Comparison of ENCODE assay signal across 37 cellular contexts in genomic region chr6:165568326-165568725, GRCh38.
"Had no signal": no experiment of that assay in that cellular context is flagged by ENCODE, and none has a peak within 500 bp of the region (broad histone marks: within the 10 kb centered on the region; RNA-seq: fewer than 3 reads in every experiment).

No MANE protein-coding gene starts in this region.

- DNase-seq: activated CD4-positive, alpha-beta memory T cell treated with anti-CD3 and anti-CD28 coated beads, Interleukin-2, amount 10 ng/mL, durations not matched to agents 7 days and 5 days; activated CD4-positive, alpha-beta T cell treated with anti-CD3 and anti-CD28 coated beads for 1 hour; activated CD4-positive, alpha-beta T cell treated with anti-CD3 and anti-CD28 coated beads for 48 hours; activated CD4-positive, CD25-positive, alpha-beta regulatory T cell; activated CD8-positive, alpha-beta memory T cell treated with anti-CD3 and anti-CD28 coated beads for 24 hours; activated CD8-positive, alpha-beta memory T cell treated with anti-CD3 and anti-CD28 coated beads, Interleukin-2, amount 10 ng/mL, durations not matched to agents 7 days and 5 days; activated CD8-positive, alpha-beta memory T cell treated with anti-CD3 and anti-CD28 coated beads, Interleukin-2, amount 50 U/mL, for 48 hours; activated effector memory CD4-positive, alpha-beta T cell treated with Interleukin-2 at 50 U/mL for 16 hours; activated naive CD4-positive, alpha-beta T cell; activated naive CD4-positive, alpha-beta T cell treated with anti-CD3 and anti-CD28 coated beads, Interleukin-2, amount 50 U/mL, for 16 hours; activated naive CD8-positive, alpha-beta T cell treated with anti-CD3 and anti-CD28 coated beads for 36 hours; activated T-cell treated with anti-CD3 and anti-CD28 coated beads, Interleukin-2, amount 50 U/mL, for 48 hours; amniotic stem cell; aorta; brain microvascular endothelial cell; central memory CD4-positive, alpha-beta T cell; Kasumi-1; KBM-7; MG63; NCI-H1048; NCI-H1105 treated with DMSO at 0.1 percent for 48 hours; NCI-H1436; NCI-H1694; NCI-H1930; NCI-H2081 treated with DMSO at 0.1 percent for 48 hours; NCI-H345; NCI-H524 treated with DMSO at 0.1 percent for 48 hours; NCI-H748 treated with DMSO at 0.1 percent for 48 hours; NK-92 treated with Interleukin-12 subunit alpha and Interleukin-12 subunit beta, amount 100 ng/mL, for 24 hours; PC-3; SHP77; SJCRH30; T-cell; T-helper 17 cell; T-helper 9 cell; WERI-Rb-1 had no signal

- H3K27ac Mint-ChIP-seq: activated CD4-positive, alpha-beta memory T cell treated with anti-CD3 and anti-CD28 coated beads, Interleukin-2, amount 10 ng/mL, durations not matched to agents 7 days and 5 days; activated CD8-positive, alpha-beta memory T cell treated with anti-CD3 and anti-CD28 coated beads, Interleukin-2, amount 10 ng/mL, durations not matched to agents 7 days and 5 days; activated naive CD8-positive, alpha-beta T cell treated with anti-CD3 and anti-CD28 coated beads for 36 hours; T-cell; T-helper 17 cell had no signal

- H3K36me3 Mint-ChIP-seq: activated CD8-positive, alpha-beta memory T cell treated with anti-CD3 and anti-CD28 coated beads, Interleukin-2, amount 10 ng/mL, durations not matched to agents 7 days and 5 days; activated naive CD8-positive, alpha-beta T cell treated with anti-CD3 and anti-CD28 coated beads for 36 hours; T-cell had no signal

- ATAC-seq: activated CD8-positive, alpha-beta memory T cell treated with anti-CD3 and anti-CD28 coated beads, Interleukin-2, amount 10 ng/mL, durations not matched to agents 7 days and 5 days; PC-3; SK-N-SH treated with all-trans-retinoic acid at 6 μM for 48 hours; T-cell; T-helper 17 cell had no signal

- H3K4me1 Mint-ChIP-seq: activated CD4-positive, alpha-beta memory T cell treated with anti-CD3 and anti-CD28 coated beads, Interleukin-2, amount 10 ng/mL, durations not matched to agents 7 days and 5 days; activated CD8-positive, alpha-beta memory T cell treated with anti-CD3 and anti-CD28 coated beads, Interleukin-2, amount 10 ng/mL, durations not matched to agents 7 days and 5 days; activated naive CD8-positive, alpha-beta T cell treated with anti-CD3 and anti-CD28 coated beads for 36 hours; T-helper 17 cell had no signal

- H3K27me3 Mint-ChIP-seq: activated CD4-positive, alpha-beta memory T cell treated with anti-CD3 and anti-CD28 coated beads, Interleukin-2, amount 10 ng/mL, durations not matched to agents 7 days and 5 days; activated CD8-positive, alpha-beta memory T cell treated with anti-CD3 and anti-CD28 coated beads, Interleukin-2, amount 10 ng/mL, durations not matched to agents 7 days and 5 days; activated naive CD8-positive, alpha-beta T cell treated with anti-CD3 and anti-CD28 coated beads for 36 hours; T-cell; T-helper 17 cell had no signal

- H3K36me3 ChIP-seq: brain microvascular endothelial cell, MG63, SJCRH30, WERI-Rb-1 had no signal

- H3K4me3 Mint-ChIP-seq: activated CD4-positive, alpha-beta memory T cell treated with anti-CD3 and anti-CD28 coated beads, Interleukin-2, amount 10 ng/mL, durations not matched to agents 7 days and 5 days; activated CD8-positive, alpha-beta memory T cell treated with anti-CD3 and anti-CD28 coated beads, Interleukin-2, amount 10 ng/mL, durations not matched to agents 7 days and 5 days; activated naive CD8-positive, alpha-beta T cell treated with anti-CD3 and anti-CD28 coated beads for 36 hours; T-cell; T-helper 17 cell had no signal

- H3K9me3 Mint-ChIP-seq: activated CD4-positive, alpha-beta memory T cell treated with anti-CD3 and anti-CD28 coated beads, Interleukin-2, amount 10 ng/mL, durations not matched to agents 7 days and 5 days; activated naive CD8-positive, alpha-beta T cell treated with anti-CD3 and anti-CD28 coated beads for 36 hours had no signal

- H3K9me3 ChIP-seq: SJCRH30 had no signal

- H3K4me3 ChIP-seq: MG63, SJCRH30 had no signal

- H3K27ac ChIP-seq: brain microvascular endothelial cell, SJCRH30, WERI-Rb-1 had no signal

- H3K27me3 ChIP-seq: brain microvascular endothelial cell, MG63, SJCRH30 had no signal
